In genomic region chr1:46303038-46303871, GRCh38 we compare ENCODE assay signal across 8 cellular contexts. TPM values are rescaled to one million over a fixed set of nuclear protein-coding genes. Genes with fewer than 3 reads are reported as not detected.
DNase-seq lines count a peak whose midpoint lies in the region; ATAC-seq and TF ChIP-seq lines count a peak whose summit lies in the region.

A gene with protein sequence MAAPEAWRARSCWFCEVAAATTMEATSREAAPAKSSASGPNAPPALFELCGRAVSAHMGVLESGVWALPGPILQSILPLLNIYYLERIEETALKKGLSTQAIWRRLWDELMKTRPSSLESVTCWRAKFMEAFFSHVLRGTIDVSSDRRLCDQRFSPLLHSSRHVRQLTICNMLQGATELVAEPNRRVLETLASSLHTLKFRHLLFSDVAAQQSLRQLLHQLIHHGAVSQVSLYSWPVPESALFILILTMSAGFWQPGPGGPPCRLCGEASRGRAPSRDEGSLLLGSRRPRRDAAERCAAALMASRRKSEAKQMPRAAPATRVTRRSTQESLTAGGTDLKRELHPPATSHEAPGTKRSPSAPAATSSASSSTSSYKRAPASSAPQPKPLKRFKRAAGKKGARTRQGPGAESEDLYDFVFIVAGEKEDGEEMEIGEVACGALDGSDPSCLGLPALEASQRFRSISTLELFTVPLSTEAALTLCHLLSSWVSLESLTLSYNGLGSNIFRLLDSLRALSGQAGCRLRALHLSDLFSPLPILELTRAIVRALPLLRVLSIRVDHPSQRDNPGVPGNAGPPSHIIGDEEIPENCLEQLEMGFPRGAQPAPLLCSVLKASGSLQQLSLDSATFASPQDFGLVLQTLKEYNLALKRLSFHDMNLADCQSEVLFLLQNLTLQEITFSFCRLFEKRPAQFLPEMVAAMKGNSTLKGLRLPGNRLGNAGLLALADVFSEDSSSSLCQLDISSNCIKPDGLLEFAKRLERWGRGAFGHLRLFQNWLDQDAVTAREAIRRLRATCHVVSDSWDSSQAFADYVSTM (minus strand): TSS chr1:46303616. CDS start chr1:46303322, 294 bp downstream.
Gene UQCRH, plus strand, starts transcription at chr1:46303698. Its CDS starts 69 bp downstream, at chr1:46303767.

- peak within 1 kb of the TSS; percentile 99 to 100 for H3K27ac ChIP-seq in testis

- H3K9me3 Mint-ChIP-seq in activated naive CD8-positive, alpha-beta T cell (ENCODE audit: low read depth): no peaks in the 10 kb centered on the region

- peak; percentile 92 for DNase-seq in NCI-H1105 (lab: John Stamatoyannopoulos, UW)
- DNase-seq in SKM-1 treated with dmso at 0.1 percent for 144 hours (lab: John Stamatoyannopoulos, UW; ENCODE audit: unreplicated experiment): peak; percentile 93
- DNase-seq in glomerular visceral epithelial cell (ENCODE audit: extremely low spot score): peak; percentile 98
- peak; percentile 75 for DNase-seq in omental fat pad (ENCODE audit: low spot score)
- peak; percentile 98 for DNase-seq in testis

- H3K4me3 Mint-ChIP-seq in activated naive CD8-positive, alpha-beta T cell: peak within 1 kb of the TSS; percentile 99

- H3K27ac Mint-ChIP-seq in activated naive CD8-positive, alpha-beta T cell: peak within 1 kb of the TSS; percentile 98

- H3K36me3 Mint-ChIP-seq in activated naive CD8-positive, alpha-beta T cell: no peaks in the 10 kb centered on the region

- H3K9me3 ChIP-seq in testis: no peaks in the 10 kb centered on the region

- WGBS in testis, 2 donors: 0% methylated on average over 35 to 59 of the region's 61 CpGs

- peak within 1 kb of the TSS; percentile 87 to 98 for H3K4me3 ChIP-seq in testis

- intact Hi-C loops in testis (cut with DNase I; ENCODE audit: low total_unique reads): no loop called here

- no peaks in the 10 kb centered on the region for H3K36me3 ChIP-seq in testis (ENCODE audit: low read depth, missing control alignments)

- peaks cover 39% of the 10 kb centered on the region for H3K4me1 Mint-ChIP-seq in activated naive CD8-positive, alpha-beta T cell (ENCODE audit: low read depth)

- H3K4me1 ChIP-seq in testis: peaks cover 27% of the 10 kb centered on the region

- no peaks in the 10 kb centered on the region for H3K27me3 Mint-ChIP-seq in activated naive CD8-positive, alpha-beta T cell

- H3K27me3 ChIP-seq in testis: no peaks in the 10 kb centered on the region

- TF ChIP-seq CTCF in omental fat pad (IDR thresholded peaks at IDR 0.05): no peak
- peak in 1 of 3 experiments; percentile 13 for TF ChIP-seq CTCF in testis (IDR thresholded peaks at IDR 0.05)

- peak; percentile 79 for TF ChIP-seq POLR2A in GM10847 (IDR thresholded peaks at IDR 0.05; ENCODE audit: extremely low read depth, insufficient read length)
- peak; percentile 69 for TF ChIP-seq POLR2A in testis (IDR thresholded peaks at IDR 0.05)

- peak; percentile 74 for ATAC-seq in HG02623 (IDR thresholded peaks at IDR 0.05; ENCODE audit: unreplicated experiment)
- ATAC-seq in omental fat pad (ENCODE audit: low FRiP score): peak; percentile 91

RNA-seq across cellular contexts. Expression of the first gene that starts in this region (rescaled TPM):
- total RNA-seq in omental fat pad (100 to 1,000 TPM in 1 of 4 donors, 10 to 100 TPM in 3; 65.3 to 108 (median 73.2) TPM), testis (100 to 1,000 TPM; 123 to 136 TPM)
- 86.4 TPM for polyA plus RNA-seq in testis (ENCODE audit: insufficient read depth, low read depth, low replicate concordance)

RNA-seq across cellular contexts. Expression of gene UQCRH, which starts in this region (rescaled TPM):
- 100 to 1,000 TPM; 398 to 609 (median 515) TPM for total RNA-seq in omental fat pad
- 100 to 1,000 TPM; 183 to 259 TPM for total RNA-seq in testis
- 165 TPM for polyA plus RNA-seq in testis (ENCODE audit: insufficient read depth, low read depth, low replicate concordance)

Comparison
In these comparisons a context has a peak if more than half of its experiments do, and no peak if none do; other contexts are left out.
1. Peak in every context shown above with its lines: DNase-seq, ATAC-seq, H3K4me3 ChIP-seq and H3K27ac ChIP-seq.